Comparison of ENCODE assay signal across 1 cellular context in the genomic region with DNA sequence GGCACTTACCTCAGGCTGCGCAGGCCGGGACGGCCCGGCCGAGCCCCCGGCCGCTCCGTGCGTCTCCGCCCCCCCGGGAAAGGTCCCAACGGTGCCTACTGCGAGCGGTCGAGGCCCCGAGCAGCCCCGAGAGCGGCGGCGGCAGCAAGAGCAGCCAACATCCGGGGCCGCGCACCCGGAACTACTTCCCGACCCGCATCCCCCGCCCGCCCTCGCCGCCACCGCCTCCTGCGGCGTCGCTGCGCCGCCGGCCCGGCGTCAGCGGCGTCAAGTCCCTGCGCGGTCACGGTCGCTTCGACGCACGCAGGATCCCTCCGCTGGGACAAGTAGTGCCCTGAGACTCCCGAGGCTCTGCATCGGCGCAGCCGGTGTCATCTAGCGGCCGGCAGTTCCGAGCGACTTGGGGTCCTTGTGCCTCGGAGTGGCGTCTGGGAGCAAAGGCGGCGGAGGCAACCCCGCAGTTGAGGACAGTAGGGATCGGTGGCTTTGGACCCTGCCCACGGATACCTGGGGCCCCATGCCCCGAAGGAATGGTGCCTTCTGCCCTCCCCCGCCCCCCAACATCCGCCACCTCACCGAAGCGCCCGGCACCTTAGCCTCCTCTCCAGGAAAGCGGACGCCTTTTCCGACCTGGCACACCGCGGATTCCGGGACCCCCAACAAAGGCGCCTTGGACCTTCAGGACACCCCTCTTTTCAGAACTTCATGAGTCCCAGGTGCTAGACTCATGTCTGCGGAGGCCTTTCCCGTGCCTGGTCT.
TF ChIP-seq lines count a peak whose summit lies in the region.

A gene (minus strand): TSS at position 186 of the 759 bp plus-strand sequence. CDS start 24,142 bp downstream, outside the sequence.

TF ChIP-seq in HepG2, 621 proteins besides CTCF, POLR2A, EP300 and RAD21 (continued from another document and continues in another):
- TF ChIP-seq STAG1 (CRISPR knock-in tag; IDR thresholded peaks at IDR 0.05) (peak; percentile 45), BORCS8-MEF2B (CRISPR knock-in tag; IDR thresholded peaks at IDR 0.05) (peak; percentile 99), ZBTB7A (CRISPR knock-in tag; IDR thresholded peaks at IDR 0.05) (peak; percentile 68; the same call in 1 of the 2 replicates), ZNF451 (CRISPR knock-in tag; IDR thresholded peaks at IDR 0.05) (peak; percentile 95), ZFY (CRISPR knock-in tag; IDR thresholded peaks at IDR 0.05) (peak; percentile 88), DPF2 (CRISPR knock-in tag; IDR thresholded peaks at IDR 0.05; ENCODE audit: borderline replicate concordance, low read depth) (no peak), ZNF547 (CRISPR knock-in tag; IDR thresholded peaks at IDR 0.05) (peak; percentile 82; the same call in 1 of the 2 replicates), SOX6 (IDR thresholded peaks at IDR 0.05) (no peak), SOX6 (CRISPR knock-in tag; IDR thresholded peaks at IDR 0.05) (peak; percentile 56; the same call in 1 of the 2 replicates), SCMH1 (CRISPR knock-in tag; IDR thresholded peaks at IDR 0.05; ENCODE audit: borderline replicate concordance) (no peak), NFE2L1 (CRISPR knock-in tag; IDR thresholded peaks at IDR 0.05; ENCODE audit: borderline replicate concordance) (no peak), ARID2 (CRISPR knock-in tag; IDR thresholded peaks at IDR 0.05; ENCODE audit: borderline replicate concordance) (no peak), ZNF335 (CRISPR knock-in tag; IDR thresholded peaks at IDR 0.05) (peak; percentile 68), HDAC2 (CRISPR knock-in tag; IDR thresholded peaks at IDR 0.05) (peak; percentile 92), ZMYM2 (CRISPR knock-in tag; IDR thresholded peaks at IDR 0.05) (no peak), NCOA1 (CRISPR knock-in tag; IDR thresholded peaks at IDR 0.05) (no peak), YEATS2 (CRISPR knock-in tag; IDR thresholded peaks at IDR 0.05; ENCODE audit: borderline replicate concordance) (peak; percentile 97), ZNF329 (CRISPR knock-in tag; IDR thresholded peaks at IDR 0.05; ENCODE audit: low read depth) (peak; percentile 39; the same call in 1 of the 2 replicates), NR2F6 (IDR thresholded peaks at IDR 0.05) (no peak), NR2F6 (CRISPR knock-in tag; IDR thresholded peaks at IDR 0.05) (peak; percentile 68; the same call in 1 of the 2 replicates), ZSCAN30 (CRISPR knock-in tag; IDR thresholded peaks at IDR 0.05) (no peak), HOXD1 (CRISPR knock-in tag; IDR thresholded peaks at IDR 0.05) (peak; percentile 92), SMARCE1 (IDR thresholded peaks at IDR 0.05; ENCODE audit: borderline replicate concordance) (no peak), ZNF577 (CRISPR knock-in tag; IDR thresholded peaks at IDR 0.05; ENCODE audit: borderline replicate concordance, low read depth) (no peak), ZFP37 (CRISPR knock-in tag; IDR thresholded peaks at IDR 0.05; ENCODE audit: borderline replicate concordance) (no peak), NR2C2 (CRISPR knock-in tag; IDR thresholded peaks at IDR 0.05; ENCODE audit: borderline replicate concordance) (peak; percentile 98), ZNF143 (CRISPR knock-in tag; IDR thresholded peaks at IDR 0.05) (peak; percentile 48; the same call in 1 of the 2 replicates), NCOA5 (CRISPR knock-in tag; IDR thresholded peaks at IDR 0.05) (0 out of 2 replicates have a peak, but pooled peaks have one; percentile 63), MTF2 (CRISPR knock-in tag; IDR thresholded peaks at IDR 0.05; ENCODE audit: borderline replicate concordance) (peak; percentile 39; the same call in 1 of the 2 replicates), ZNF629 (CRISPR knock-in tag; conservative IDR thresholded peaks at IDR 0.05) (peak; percentile 59), ZNF616 (CRISPR knock-in tag; IDR thresholded peaks at IDR 0.05; ENCODE audit: low read depth) (peak; percentile 96; the same call in 1 of the 2 replicates), RFX5 (IDR thresholded peaks at IDR 0.05; ENCODE audit: low read depth, low read length) (no peak; the same call in 1 of the 2 replicates), RBM22 (optimal IDR thresholded peaks at IDR 0.05; ENCODE audit: low read length) (no peak), TBL1XR1 (IDR thresholded peaks at IDR 0.05; ENCODE audit: borderline replicate concordance, low read length, partially characterized antibody) (peak; percentile 39), ZNF550 (CRISPR knock-in tag; IDR thresholded peaks at IDR 0.05; ENCODE audit: borderline replicate concordance) (no peak)
- TF ChIP-seq, protein P1, sequence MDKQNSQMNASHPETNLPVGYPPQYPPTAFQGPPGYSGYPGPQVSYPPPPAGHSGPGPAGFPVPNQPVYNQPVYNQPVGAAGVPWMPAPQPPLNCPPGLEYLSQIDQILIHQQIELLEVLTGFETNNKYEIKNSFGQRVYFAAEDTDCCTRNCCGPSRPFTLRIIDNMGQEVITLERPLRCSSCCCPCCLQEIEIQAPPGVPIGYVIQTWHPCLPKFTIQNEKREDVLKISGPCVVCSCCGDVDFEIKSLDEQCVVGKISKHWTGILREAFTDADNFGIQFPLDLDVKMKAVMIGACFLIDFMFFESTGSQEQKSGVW (CRISPR knock-in tag; IDR thresholded peaks at IDR 0.05; ENCODE audit: borderline replicate concordance), result no peak
- TF ChIP-seq, protein P2, sequence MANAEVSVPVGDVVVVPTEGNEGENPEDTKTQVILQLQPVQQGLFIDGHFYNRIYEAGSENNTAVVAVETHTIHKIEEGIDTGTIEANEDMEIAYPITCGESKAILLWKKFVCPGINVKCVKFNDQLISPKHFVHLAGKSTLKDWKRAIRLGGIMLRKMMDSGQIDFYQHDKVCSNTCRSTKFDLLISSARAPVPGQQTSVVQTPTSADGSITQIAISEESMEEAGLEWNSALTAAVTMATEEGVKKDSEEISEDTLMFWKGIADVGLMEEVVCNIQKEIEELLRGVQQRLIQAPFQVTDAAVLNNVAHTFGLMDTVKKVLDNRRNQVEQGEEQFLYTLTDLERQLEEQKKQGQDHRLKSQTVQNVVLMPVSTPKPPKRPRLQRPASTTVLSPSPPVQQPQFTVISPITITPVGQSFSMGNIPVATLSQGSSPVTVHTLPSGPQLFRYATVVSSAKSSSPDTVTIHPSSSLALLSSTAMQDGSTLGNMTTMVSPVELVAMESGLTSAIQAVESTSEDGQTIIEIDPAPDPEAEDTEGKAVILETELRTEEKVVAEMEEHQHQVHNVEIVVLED (CRISPR knock-in tag; IDR thresholded peaks at IDR 0.05; ENCODE audit: borderline replicate concordance), result peak; percentile 100
- TF ChIP-seq, protein P3, sequence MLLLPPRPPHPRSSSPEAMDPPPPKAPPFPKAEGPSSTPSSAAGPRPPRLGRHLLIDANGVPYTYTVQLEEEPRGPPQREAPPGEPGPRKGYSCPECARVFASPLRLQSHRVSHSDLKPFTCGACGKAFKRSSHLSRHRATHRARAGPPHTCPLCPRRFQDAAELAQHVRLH (CRISPR knock-in tag; IDR thresholded peaks at IDR 0.05; ENCODE audit: borderline replicate concordance, low read depth), result peak; percentile 88
- TF ChIP-seq, protein P4, sequence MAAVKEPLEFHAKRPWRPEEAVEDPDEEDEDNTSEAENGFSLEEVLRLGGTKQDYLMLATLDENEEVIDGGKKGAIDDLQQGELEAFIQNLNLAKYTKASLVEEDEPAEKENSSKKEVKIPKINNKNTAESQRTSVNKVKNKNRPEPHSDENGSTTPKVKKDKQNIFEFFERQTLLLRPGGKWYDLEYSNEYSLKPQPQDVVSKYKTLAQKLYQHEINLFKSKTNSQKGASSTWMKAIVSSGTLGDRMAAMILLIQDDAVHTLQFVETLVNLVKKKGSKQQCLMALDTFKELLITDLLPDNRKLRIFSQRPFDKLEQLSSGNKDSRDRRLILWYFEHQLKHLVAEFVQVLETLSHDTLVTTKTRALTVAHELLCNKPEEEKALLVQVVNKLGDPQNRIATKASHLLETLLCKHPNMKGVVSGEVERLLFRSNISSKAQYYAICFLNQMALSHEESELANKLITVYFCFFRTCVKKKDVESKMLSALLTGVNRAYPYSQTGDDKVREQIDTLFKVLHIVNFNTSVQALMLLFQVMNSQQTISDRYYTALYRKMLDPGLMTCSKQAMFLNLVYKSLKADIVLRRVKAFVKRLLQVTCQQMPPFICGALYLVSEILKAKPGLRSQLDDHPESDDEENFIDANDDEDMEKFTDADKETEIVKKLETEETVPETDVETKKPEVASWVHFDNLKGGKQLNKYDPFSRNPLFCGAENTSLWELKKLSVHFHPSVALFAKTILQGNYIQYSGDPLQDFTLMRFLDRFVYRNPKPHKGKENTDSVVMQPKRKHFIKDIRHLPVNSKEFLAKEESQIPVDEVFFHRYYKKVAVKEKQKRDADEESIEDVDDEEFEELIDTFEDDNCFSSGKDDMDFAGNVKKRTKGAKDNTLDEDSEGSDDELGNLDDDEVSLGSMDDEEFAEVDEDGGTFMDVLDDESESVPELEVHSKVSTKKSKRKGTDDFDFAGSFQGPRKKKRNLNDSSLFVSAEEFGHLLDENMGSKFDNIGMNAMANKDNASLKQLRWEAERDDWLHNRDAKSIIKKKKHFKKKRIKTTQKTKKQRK (IDR thresholded peaks at IDR 0.05; ENCODE audit: low read length), result no peak
- TF ChIP-seq, protein P5, sequence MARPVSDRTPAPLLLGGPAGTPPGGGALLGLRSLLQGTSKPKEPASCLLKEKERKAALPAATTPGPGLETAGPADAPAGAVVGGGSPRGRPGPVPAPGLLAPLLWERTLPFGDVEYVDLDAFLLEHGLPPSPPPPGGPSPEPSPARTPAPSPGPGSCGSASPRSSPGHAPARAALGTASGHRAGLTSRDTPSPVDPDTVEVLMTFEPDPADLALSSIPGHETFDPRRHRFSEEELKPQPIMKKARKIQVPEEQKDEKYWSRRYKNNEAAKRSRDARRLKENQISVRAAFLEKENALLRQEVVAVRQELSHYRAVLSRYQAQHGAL (CRISPR knock-in tag; IDR thresholded peaks at IDR 0.05; ENCODE audit: not compliant biosample characterization), result peak; percentile 84
- TF ChIP-seq, protein P6, sequence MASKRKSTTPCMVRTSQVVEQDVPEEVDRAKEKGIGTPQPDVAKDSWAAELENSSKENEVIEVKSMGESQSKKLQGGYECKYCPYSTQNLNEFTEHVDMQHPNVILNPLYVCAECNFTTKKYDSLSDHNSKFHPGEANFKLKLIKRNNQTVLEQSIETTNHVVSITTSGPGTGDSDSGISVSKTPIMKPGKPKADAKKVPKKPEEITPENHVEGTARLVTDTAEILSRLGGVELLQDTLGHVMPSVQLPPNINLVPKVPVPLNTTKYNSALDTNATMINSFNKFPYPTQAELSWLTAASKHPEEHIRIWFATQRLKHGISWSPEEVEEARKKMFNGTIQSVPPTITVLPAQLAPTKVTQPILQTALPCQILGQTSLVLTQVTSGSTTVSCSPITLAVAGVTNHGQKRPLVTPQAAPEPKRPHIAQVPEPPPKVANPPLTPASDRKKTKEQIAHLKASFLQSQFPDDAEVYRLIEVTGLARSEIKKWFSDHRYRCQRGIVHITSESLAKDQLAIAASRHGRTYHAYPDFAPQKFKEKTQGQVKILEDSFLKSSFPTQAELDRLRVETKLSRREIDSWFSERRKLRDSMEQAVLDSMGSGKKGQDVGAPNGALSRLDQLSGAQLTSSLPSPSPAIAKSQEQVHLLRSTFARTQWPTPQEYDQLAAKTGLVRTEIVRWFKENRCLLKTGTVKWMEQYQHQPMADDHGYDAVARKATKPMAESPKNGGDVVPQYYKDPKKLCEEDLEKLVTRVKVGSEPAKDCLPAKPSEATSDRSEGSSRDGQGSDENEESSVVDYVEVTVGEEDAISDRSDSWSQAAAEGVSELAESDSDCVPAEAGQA (IDR thresholded peaks at IDR 0.05; ENCODE audit: low read depth), result peak; percentile 75; the same call in 1 of the 2 replicates
- TF ChIP-seq, protein P6 (CRISPR knock-in tag; IDR thresholded peaks at IDR 0.05; ENCODE audit: borderline replicate concordance), result no peak
- TF ChIP-seq, protein P7, sequence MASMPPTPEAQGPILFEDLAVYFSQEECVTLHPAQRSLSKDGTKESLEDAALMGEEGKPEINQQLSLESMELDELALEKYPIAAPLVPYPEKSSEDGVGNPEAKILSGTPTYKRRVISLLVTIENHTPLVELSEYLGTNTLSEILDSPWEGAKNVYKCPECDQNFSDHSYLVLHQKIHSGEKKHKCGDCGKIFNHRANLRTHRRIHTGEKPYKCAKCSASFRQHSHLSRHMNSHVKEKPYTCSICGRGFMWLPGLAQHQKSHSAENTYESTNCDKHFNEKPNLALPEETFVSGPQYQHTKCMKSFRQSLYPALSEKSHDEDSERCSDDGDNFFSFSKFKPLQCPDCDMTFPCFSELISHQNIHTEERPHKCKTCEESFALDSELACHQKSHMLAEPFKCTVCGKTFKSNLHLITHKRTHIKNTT (CRISPR knock-in tag; IDR thresholded peaks at IDR 0.05), result no peak
